9 cellular contexts compared by ENCODE assay signal in the genomic region with DNA sequence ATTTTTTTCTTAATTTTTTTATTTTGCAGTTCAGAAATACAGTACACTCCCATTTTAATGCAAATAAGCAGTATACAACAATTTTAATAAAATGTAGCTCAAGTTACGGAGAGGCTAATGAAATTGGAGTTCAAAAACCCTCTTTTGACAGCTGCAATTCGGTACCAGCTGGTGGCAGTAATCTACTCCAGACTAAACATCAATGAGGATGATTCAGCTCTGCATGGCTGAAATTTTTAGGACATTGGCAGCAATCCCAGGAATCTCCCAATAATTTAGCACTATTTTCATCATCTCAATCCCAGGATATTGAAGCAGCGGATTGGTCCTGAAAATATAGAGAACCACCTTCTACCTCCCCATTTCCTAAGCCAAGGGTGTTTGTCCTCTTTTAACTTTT.
DNase-seq lines count a peak whose midpoint lies in the region; ATAC-seq, FAIRE-seq and TF ChIP-seq lines count a peak whose summit lies in the region.
"Had no signal": no experiment of that assay in that cellular context is flagged by ENCODE, and none has a peak within 500 bp of the region (broad histone marks: within the 10 kb centered on the region; RNA-seq: fewer than 3 reads in every experiment).

No MANE protein-coding gene starts in this region.

- TF ChIP-seq CTCF in ascending aorta (IDR thresholded peaks at IDR 0.05), result peak in 2 of 3 experiments; percentile 23 to 34
- TF ChIP-seq CTCF in vagina (IDR thresholded peaks at IDR 0.05), result no peak

- H3K27ac ChIP-seq in ascending aorta (no peak overlapping the region), vagina (no peak overlapping the region)

- TF ChIP-seq POLR2A in H54 (IDR thresholded peaks at IDR 0.05; ENCODE audit: low read depth, low read length) (no peak), vagina (IDR thresholded peaks at IDR 0.05) (no peak)

- H3K4me3 ChIP-seq in ascending aorta (no peak overlapping the region), vagina (no peak overlapping the region)

- H3K4me1 ChIP-seq in ascending aorta, result peaks cover 0 to 4% of the 10 kb centered on the region in 2 donors
- no peaks in the 10 kb centered on the region for H3K4me1 ChIP-seq in vagina

- H3K36me3 ChIP-seq in ascending aorta, result no peaks in the 10 kb centered on the region
- no peaks in the 10 kb centered on the region for H3K36me3 ChIP-seq in vagina

- peak; percentile 74 for DNase-seq in AG20443 (ENCODE audit: low spot score)
- peak; percentile 77 for DNase-seq in NCI-H1105 treated with DMSO at 0.1 percent for 48 hours (lab: John Stamatoyannopoulos, UW)
- no peak for DNase-seq in ascending aorta (ENCODE audit: low spot score in 2 of 2)
- DNase-seq in iPS-NIHi7 (ENCODE audit: extremely low spot score), result peak; percentile 23
- DNase-seq in H54 (ENCODE audit: insufficient read length, low spot score), result no peak
- no peak for DNase-seq in NK-92 (lab: John Stamatoyannopoulos, UW; ENCODE audit: unreplicated experiment)
- no peak for DNase-seq in vagina (ENCODE audit: extremely low spot score in 2 of 2)
- DNase-seq: activated CD4-positive, alpha-beta T cell treated with anti-CD3 and anti-CD28 coated beads for 4 hours had no signal

- FAIRE-seq in H54 (lab: Jason Lieb, UNC), result no peak

- no peak for ATAC-seq in HG03045 (IDR thresholded peaks at IDR 0.05; ENCODE audit: unreplicated experiment)

- H3K9me3 ChIP-seq in ascending aorta, result no peaks in the 10 kb centered on the region
- no peaks in the 10 kb centered on the region for H3K9me3 ChIP-seq in vagina

- H3K27me3 ChIP-seq in ascending aorta (no peaks in the 10 kb centered on the region), vagina (no peaks in the 10 kb centered on the region)

- intact Hi-C loops in ascending aorta (cut with DNase I) (loop anchor here (10.0 kb wide), 1 partner anchor 310 kb away; no protein-coding TSS in a partner anchor), vagina (cut with DNase I) (no loop called here)

Comparison
In these comparisons a context has a peak if more than half of its experiments do, and no peak if none do; other contexts are left out.
1. DNase-seq: peak in AG20443 (single experiment), NCI-H1105 treated with DMSO at 0.1 percent for 48 hours (single experiment) and iPS-NIHi7 (single experiment); none in ascending aorta (0 of 2), H54 (single experiment), NK-92 (single experiment) and vagina (0 of 2).
2. CTCF ChIP-seq: peak in ascending aorta (2 of 3); none in vagina (0 of 3).